Comparison of ENCODE assay signal across 11 cellular contexts in genomic region chr14:92670177-92670576, GRCh38.
DNase-seq lines count a peak whose midpoint lies in the region; FAIRE-seq and TF ChIP-seq lines count a peak whose summit lies in the region.
"Had no signal": no experiment of that assay in that cellular context is flagged by ENCODE, and none has a peak within 500 bp of the region (broad histone marks: within the 10 kb centered on the region; RNA-seq: fewer than 3 reads in every experiment).

No MANE protein-coding gene starts in this region.

- no peaks in the 10 kb centered on the region for H3K27me3 ChIP-seq in WERI-Rb-1 (ENCODE audit: insufficient read depth, low read depth, severe bottlenecking)

- no peak overlapping the region for H3K9ac ChIP-seq in kidney (ENCODE audit: low read length in 2 of 2)

- H3K4me3 ChIP-seq in epithelial cell of esophagus (ENCODE audit: low read length) (no peak overlapping the region), kidney (ENCODE audit: low read length in 2 of 2) (no peak overlapping the region), WERI-Rb-1 (ENCODE audit: low read depth, low read length) (no peak overlapping the region)

- no peak for TF ChIP-seq POLR2A in GM12891 (IDR thresholded peaks at IDR 0.05; ENCODE audit: low read depth, low read length)

- TF ChIP-seq CTCF in epithelial cell of esophagus (IDR thresholded peaks at IDR 0.05; ENCODE audit: insufficient read depth, low read depth, low read length, missing control alignments), result peak; percentile 9
- TF ChIP-seq CTCF in kidney (IDR thresholded peaks at IDR 0.05; ENCODE audit: borderline replicate concordance, extremely low read depth, insufficient read depth), result no peak
- TF ChIP-seq CTCF in WERI-Rb-1 (IDR thresholded peaks at IDR 0.05; ENCODE audit: low read depth, low read length), result no peak

- intact Hi-C loops in kidney (cut with DNase I), result no loop called here

- DNase-seq in AG08395 (ENCODE audit: low spot score) (peak; percentile 95), GM12891 (ENCODE audit: insufficient read length, low spot score) (no peak), NCI-H69 (lab: John Stamatoyannopoulos, UW) (peak; percentile 88), epithelial cell of esophagus (ENCODE audit: low read depth) (no peak), NCI-H128 (lab: John Stamatoyannopoulos, UW; ENCODE audit: unreplicated experiment) (no peak), HTR-8/SVneo (ENCODE audit: insufficient read length, low spot score) (no peak), kidney (no peak), WERI-Rb-1 (no peak)
- DNase-seq: mammary epithelial cell; NCI-H1092; stimulated activated CD8-positive, alpha-beta memory T cell treated with anti-CD3 and anti-CD28 coated beads, Interleukin-4, amount 100 ng/mL, for 48 hours had no signal

- H3K36me3 ChIP-seq in kidney (ENCODE audit: control insufficient read depth in 1 of 2, insufficient read depth in 2 of 2, low read length in 2 of 2) (no peaks in the 10 kb centered on the region), WERI-Rb-1 (no peaks in the 10 kb centered on the region)

- no peaks in the 10 kb centered on the region for H3K9me3 ChIP-seq in kidney (ENCODE audit: control insufficient read depth in 1 of 2, low read length in 2 of 2)
- no peaks in the 10 kb centered on the region for H3K9me3 ChIP-seq in WERI-Rb-1 (ENCODE audit: severe bottlenecking)

- FAIRE-seq in GM12891 (lab: Jason Lieb, UNC) (peak; percentile 73), HTR-8/SVneo (lab: Jason Lieb, UNC) (no peak), kidney (lab: Jason Lieb, UNC) (no peak)

- H3K4me1 ChIP-seq in kidney (ENCODE audit: control insufficient read depth in 1 of 2, insufficient read depth in 1 of 2, low read depth in 1 of 2, low read length in 2 of 2), result no peaks in the 10 kb centered on the region

- H3K27ac ChIP-seq in kidney (ENCODE audit: low read depth in 2 of 2, low read length in 2 of 2) (no peak overlapping the region), WERI-Rb-1 (no peak overlapping the region)

TF ChIP-seq in GM12891, 5 proteins besides CTCF, POLR2A, EP300 and RAD21:
- TF ChIP-seq TAF1 (IDR thresholded peaks at IDR 0.05; ENCODE audit: low read depth, low read length), result no peak
- TF ChIP-seq PAX5 (IDR thresholded peaks at IDR 0.05; ENCODE audit: insufficient read depth, low read length, severe bottlenecking), result no peak
- no peak for TF ChIP-seq POU2F2 (IDR thresholded peaks at IDR 0.05; ENCODE audit: low read depth, low read length)
- TF ChIP-seq POLR2AphosphoS5 (IDR thresholded peaks at IDR 0.05; ENCODE audit: low read depth, low read length), result no peak
- no peak for TF ChIP-seq SPI1 (IDR thresholded peaks at IDR 0.05; ENCODE audit: low read depth, low read length)

Comparison
In these comparisons a context has a peak if more than half of its experiments do, and no peak if none do; other contexts are left out.
1. DNase-seq: peak in AG08395 (single experiment) and NCI-H69 (single experiment); none in GM12891 (single experiment), epithelial cell of esophagus (single experiment), NCI-H128 (single experiment), HTR-8/SVneo (single experiment), kidney (single experiment) and WERI-Rb-1 (single experiment).